ENCODE assay signal across 2 cellular contexts in genomic region chr15:36415643-36416042, GRCh38.
TF ChIP-seq lines count a peak whose summit lies in the region.

No MANE protein-coding gene starts in this region.

TF ChIP-seq in HCT116, 20 proteins besides CTCF, POLR2A, EP300 and RAD21:
- TF ChIP-seq EZH2phosphoT487 (IDR thresholded peaks at IDR 0.05; ENCODE audit: borderline replicate concordance): no peak
- no peak for TF ChIP-seq SIN3A (IDR thresholded peaks at IDR 0.05; ENCODE audit: low read depth)
- no peak for TF ChIP-seq CEBPB (IDR thresholded peaks at IDR 0.05; ENCODE audit: low read depth)
- no peak for TF ChIP-seq ATF3 (IDR thresholded peaks at IDR 0.05)
- TF ChIP-seq SRF (IDR thresholded peaks at IDR 0.05; ENCODE audit: low read depth): no peak
- TF ChIP-seq MAX (IDR thresholded peaks at IDR 0.05): no peak
- no peak for TF ChIP-seq ELF1 (IDR thresholded peaks at IDR 0.05; ENCODE audit: borderline replicate concordance, low read depth)
- no peak for TF ChIP-seq EZH2 (IDR thresholded peaks at IDR 0.05)

TF ChIP-seq in K562, 482 proteins besides CTCF, POLR2A, EP300 and RAD21:
- TF ChIP-seq MAFF (IDR thresholded peaks at IDR 0.05; ENCODE audit: low read length): peak; percentile 8; the same call in 1 of the 2 replicates
- no peak for TF ChIP-seq RBM39 (optimal IDR thresholded peaks at IDR 0.05; ENCODE audit: low read depth, low read length)
- TF ChIP-seq MTA1 (IDR thresholded peaks at IDR 0.05; ENCODE audit: borderline replicate concordance): no peak
- no peak for TF ChIP-seq AFF1 (IDR thresholded peaks at IDR 0.05; ENCODE audit: low read depth in 1 of 2, partially characterized antibody in 2 of 2)
- no peak for TF ChIP-seq BDP1 (IDR thresholded peaks at IDR 0.05; ENCODE audit: insufficient read depth, insufficient read length)
- TF ChIP-seq ZNF766 (CRISPR knock-in tag; conservative IDR thresholded peaks at IDR 0.05): no peak
- no peak for TF ChIP-seq POLR2B (IDR thresholded peaks at IDR 0.05; ENCODE audit: low read depth, partially characterized antibody)
- TF ChIP-seq CSDE1 (IDR thresholded peaks at IDR 0.05): no peak
- no peak for TF ChIP-seq HOXB6 (CRISPR knock-in tag; IDR thresholded peaks at IDR 0.05; ENCODE audit: borderline replicate concordance)
- TF ChIP-seq ZMIZ1 (IDR thresholded peaks at IDR 0.05; ENCODE audit: low read depth in 2 of 2, low read length in 2 of 2): no peak
- no peak for TF ChIP-seq MGA (IDR thresholded peaks at IDR 0.05)
- peak; percentile 19; the same call in 1 of the 2 replicates for TF ChIP-seq C11orf30 (IDR thresholded peaks at IDR 0.05; ENCODE audit: low read depth)
- no peak for TF ChIP-seq USF2 (CRISPR knock-in tag; IDR thresholded peaks at IDR 0.05)
- no peak for TF ChIP-seq ZHX1 (conservative IDR thresholded peaks at IDR 0.05; ENCODE audit: low read length)
- no peak for TF ChIP-seq KDM4B (IDR thresholded peaks at IDR 0.05; ENCODE audit: borderline replicate concordance in 2 of 2, low read depth in 1 of 2)
